ENCODE assay signal across 21 cellular contexts in genomic region chr3:38907426-38907825, GRCh38.
DNase-seq lines count a peak whose midpoint lies in the region; ATAC-seq, FAIRE-seq and TF ChIP-seq lines count a peak whose summit lies in the region.
"Had no signal": no experiment of that assay in that cellular context is flagged by ENCODE, and none has a peak within 500 bp of the region (broad histone marks: within the 10 kb centered on the region; RNA-seq: fewer than 3 reads in every experiment).

No MANE protein-coding gene starts in this region.

- no peak for TF ChIP-seq EP300 in K562 (IDR thresholded peaks at IDR 0.05; ENCODE audit: low read length)

- H3K4me1 ChIP-seq in K562 (replicated peaks in 1 of 2; ENCODE audit: control insufficient read depth in 2 of 2, insufficient read depth in 2 of 2, low read length in 2 of 2) (no peaks in the 10 kb centered on the region), foreskin keratinocyte (no peaks in the 10 kb centered on the region)
- H3K4me1 ChIP-seq: A549, BLaER1, SJSA1 had no signal

- no peaks in the 10 kb centered on the region for H3K79me2 ChIP-seq in K562 (ENCODE audit: control insufficient read depth, insufficient read depth, low read length)

- 0% methylated on average over 1 of the region's 1 CpG for WGBS in K562 (ENCODE audit: insufficient coverage, low coverage, missing lambda C conversion rate)

- H4K20me1 ChIP-seq in K562 (replicated peaks; ENCODE audit: control insufficient read depth, insufficient read depth, low read length): no peaks in the 10 kb centered on the region; the same call in 1 of the 2 replicates
- H4K20me1 ChIP-seq: BLaER1 had no signal

- TF ChIP-seq RAD21 in K562 (CRISPR knock-in tag; conservative IDR thresholded peaks at IDR 0.05 in 1 of 2, IDR thresholded peaks at IDR 0.05 in 1 of 2): no peak

- intact Hi-C loops in K562 (cut with micrococcal nuclease): loop anchor here (10.0 kb wide), 1 partner anchor 77 kb away; no protein-coding TSS in a partner anchor

- H3K27me3 ChIP-seq in K562 (ENCODE audit: control insufficient read depth in 2 of 2, insufficient read depth in 2 of 2, low read length in 2 of 2) (peaks cover 0 to 7% of the 10 kb centered on the region in 2 experiments; a peak in 2 of 5 replicates), foreskin keratinocyte (peaks cover 5% of the 10 kb centered on the region)
- H3K27me3 ChIP-seq: BLaER1 had no signal

- no peak for TF ChIP-seq CTCF in K562 (IDR thresholded peaks at IDR 0.05 in 2 of 3, conservative IDR thresholded peaks at IDR 0.05 in 1 of 3; ENCODE audit: insufficient read depth in 2 of 3, low read depth in 1 of 3, low read length in 3 of 3)
- peak; percentile 22 for TF ChIP-seq CTCF in foreskin keratinocyte (conservative IDR thresholded peaks at IDR 0.05)

- CTCF ChIA-PET in K562 (lab: Yijun Ruan, JAX; ENCODE audit: low intra/inter-chr PET ratio): no interaction called here

- ATAC-seq in K562: no peak
- ATAC-seq in foreskin keratinocyte: peak; percentile 84
- no peak for ATAC-seq in HG02970 (IDR thresholded peaks at IDR 0.05; ENCODE audit: low FRiP score, unreplicated experiment)
- ATAC-seq: A549 had no signal

- H3K27ac ChIP-seq in K562 (ENCODE audit: extremely low read depth, low read depth, low read length) (no peak overlapping the region), foreskin keratinocyte (no peak overlapping the region)
- H3K27ac ChIP-seq: A549, BLaER1, HL-60, SJSA1 had no signal

- H3K4me3 ChIP-seq in K562: no peak overlapping the region
- H3K4me3 ChIP-seq: A549, BLaER1, SJSA1 had no signal

- no peaks in the 10 kb centered on the region for H3K9me3 ChIP-seq in K562 (replicated peaks; ENCODE audit: control insufficient read depth, insufficient read depth, low read depth, low read length)
- H3K9me3 ChIP-seq: A549, BLaER1, SJSA1 had no signal

- no TSS peak for BruUV-seq in K562 (replicated peaks; lab: Mats Ljungman, UMichigan)

- no peak overlapping the region for H2AFZ ChIP-seq in K562 (ENCODE audit: low read depth, low read length)

- no peak for TF ChIP-seq POLR2A in K562 (conservative IDR thresholded peaks at IDR 0.05)

- no peaks in the 10 kb centered on the region for H3K9me1 ChIP-seq in K562 (ENCODE audit: control insufficient read depth, insufficient read depth, low read length)

- in situ Hi-C loops in K562 (cut with MboI): no loop called here

- H3K4me2 ChIP-seq in K562 (ENCODE audit: insufficient read depth, low read length): no peak overlapping the region
- H3K4me2 ChIP-seq: A549, BLaER1 had no signal

- POLR2A ChIA-PET in K562 (lab: Yijun Ruan, JAX): no interaction called here

- H3K9ac ChIP-seq in K562 (ENCODE audit: insufficient read depth in 1 of 2, low read depth in 2 of 2, low read length in 2 of 2): no peak overlapping the region
- H3K9ac ChIP-seq: BLaER1 had no signal

- H3K36me3 ChIP-seq in K562 (ENCODE audit: control insufficient read depth, insufficient read depth, low read length): no peaks in the 10 kb centered on the region
- H3K36me3 ChIP-seq: BLaER1, SJSA1 had no signal

- no peak for FAIRE-seq in K562 (lab: Jason Lieb, UNC)
- FAIRE-seq: A549 had no signal

- DNase-seq in EH (ENCODE audit: low read depth) (peak; percentile 35), HT1080 (ENCODE audit: low read depth) (peak; percentile 10), K562 (ENCODE audit: extremely low read depth in 1 of 4, low spot score in 3 of 4) (no peak), foreskin keratinocyte (peak; percentile 10 to 39)
- DNase-seq in activated effector memory CD4-positive, alpha-beta T cell treated with anti-CD3 and anti-CD28 coated beads, Interleukin-2, amount 50 U/mL, for 16 hours: no peak
- DNase-seq in activated naive CD4-positive, alpha-beta T cell treated with anti-CD3 and anti-CD28 coated beads, Interleukin-2, amount 50 U/mL, for 16 hours: no peak
- DNase-seq in activated effector memory CD4-positive, alpha-beta T cell treated with Interleukin-2 at 50 U/mL for 16 hours: no peak
- DNase-seq: Calu3; CD4-positive, alpha-beta memory T cell; KBM-7; MV-4-11; NCI-H1417; NCI-H187; NCI-H2107; NCI-H510A treated with DMSO at 0.1 percent for 48 hours; NCI-H82 had no signal

TF ChIP-seq in K562, 482 proteins besides CTCF, POLR2A, EP300 and RAD21:
- TF ChIP-seq ARID4B (CRISPR knock-in tag; IDR thresholded peaks at IDR 0.05): no peak
- TF ChIP-seq RNF2 (IDR thresholded peaks at IDR 0.05): no peak
- no peak for TF ChIP-seq ZNF764 (CRISPR knock-in tag; IDR thresholded peaks at IDR 0.05; ENCODE audit: low read depth)
- TF ChIP-seq ZBTB11 (CRISPR knock-in tag; IDR thresholded peaks at IDR 0.05): no peak
- TF ChIP-seq TAF9B (IDR thresholded peaks at IDR 0.05; ENCODE audit: partially characterized antibody): no peak
- no peak for TF ChIP-seq PML (IDR thresholded peaks at IDR 0.05; ENCODE audit: low read length)
- TF ChIP-seq FOSL1 (tag; conservative IDR thresholded peaks at IDR 0.05): 0 out of 2 replicates have a peak, but pooled peaks have one; percentile 29
- no peak for TF ChIP-seq NCOR1 (IDR thresholded peaks at IDR 0.05)
- no peak for TF ChIP-seq OTX1 (CRISPR knock-in tag; IDR thresholded peaks at IDR 0.05)

Comparison
In these comparisons a context has a peak if more than half of its experiments do, and no peak if none do; other contexts are left out.
1. DNase-seq: peak in EH (single experiment), HT1080 (single experiment) and foreskin keratinocyte (2 of 2); none in K562 (0 of 4), activated effector memory CD4-positive, alpha-beta T cell treated with anti-CD3 and anti-CD28 coated beads, Interleukin-2, amount 50 U/mL, for 16 hours (single experiment), activated naive CD4-positive, alpha-beta T cell treated with anti-CD3 and anti-CD28 coated beads, Interleukin-2, amount 50 U/mL, for 16 hours (single experiment) and activated effector memory CD4-positive, alpha-beta T cell treated with Interleukin-2 at 50 U/mL for 16 hours (single experiment).